In the genomic region with DNA sequence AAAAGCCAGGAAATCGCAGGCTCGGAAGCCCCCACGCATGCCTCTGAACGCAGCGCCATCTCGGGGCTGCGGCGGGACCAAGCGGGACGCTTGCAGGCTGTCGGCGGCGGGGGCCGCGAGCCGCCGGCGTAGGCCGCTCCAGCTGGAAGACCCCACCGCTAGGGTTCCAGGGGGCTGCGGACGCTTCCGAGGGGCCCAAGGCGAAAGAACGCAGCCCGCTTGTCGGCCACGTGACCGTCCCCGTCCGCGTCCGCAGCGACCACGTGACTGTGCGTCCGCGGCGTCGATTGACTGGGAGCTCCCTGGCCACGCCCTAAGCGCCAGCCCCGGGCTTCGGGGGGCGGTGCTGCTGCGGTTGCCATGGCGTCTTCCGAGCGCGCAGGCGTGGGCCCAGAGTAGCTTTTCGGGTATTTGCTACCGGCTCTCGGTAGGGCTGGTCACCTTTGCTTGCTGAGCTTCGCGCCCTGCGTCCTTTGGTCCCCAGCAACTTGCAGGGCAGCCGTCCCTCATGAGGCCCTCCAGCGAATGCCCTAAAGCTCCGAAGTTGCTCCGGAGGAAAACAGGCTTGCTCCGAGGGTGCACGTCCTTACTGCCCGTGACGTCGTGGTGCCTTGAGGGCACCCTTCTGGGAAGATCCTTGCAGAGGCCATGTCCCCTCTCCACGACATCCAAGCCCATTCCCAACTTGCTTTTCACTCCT, we compare ENCODE assay signal across 1 cellular context.
TF ChIP-seq lines count a peak whose summit lies in the region.

No MANE protein-coding gene starts in this region.

TF ChIP-seq in HEK293, 187 proteins besides CTCF, POLR2A, EP300 and RAD21 (continued from another document and continues in another):
- TF ChIP-seq, protein P1, sequence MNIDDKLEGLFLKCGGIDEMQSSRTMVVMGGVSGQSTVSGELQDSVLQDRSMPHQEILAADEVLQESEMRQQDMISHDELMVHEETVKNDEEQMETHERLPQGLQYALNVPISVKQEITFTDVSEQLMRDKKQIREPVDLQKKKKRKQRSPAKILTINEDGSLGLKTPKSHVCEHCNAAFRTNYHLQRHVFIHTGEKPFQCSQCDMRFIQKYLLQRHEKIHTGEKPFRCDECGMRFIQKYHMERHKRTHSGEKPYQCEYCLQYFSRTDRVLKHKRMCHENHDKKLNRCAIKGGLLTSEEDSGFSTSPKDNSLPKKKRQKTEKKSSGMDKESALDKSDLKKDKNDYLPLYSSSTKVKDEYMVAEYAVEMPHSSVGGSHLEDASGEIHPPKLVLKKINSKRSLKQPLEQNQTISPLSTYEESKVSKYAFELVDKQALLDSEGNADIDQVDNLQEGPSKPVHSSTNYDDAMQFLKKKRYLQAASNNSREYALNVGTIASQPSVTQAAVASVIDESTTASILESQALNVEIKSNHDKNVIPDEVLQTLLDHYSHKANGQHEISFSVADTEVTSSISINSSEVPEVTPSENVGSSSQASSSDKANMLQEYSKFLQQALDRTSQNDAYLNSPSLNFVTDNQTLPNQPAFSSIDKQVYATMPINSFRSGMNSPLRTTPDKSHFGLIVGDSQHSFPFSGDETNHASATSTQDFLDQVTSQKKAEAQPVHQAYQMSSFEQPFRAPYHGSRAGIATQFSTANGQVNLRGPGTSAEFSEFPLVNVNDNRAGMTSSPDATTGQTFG (tag by site-specific recombination; IDR thresholded peaks at IDR 0.05; ENCODE audit: borderline replicate concordance), result no peak
- TF ChIP-seq ZNF138 (tag by site-specific recombination; IDR thresholded peaks at IDR 0.05; ENCODE audit: borderline replicate concordance) (no peak), PRDM2 (tag by site-specific recombination; IDR thresholded peaks at IDR 0.05; ENCODE audit: borderline replicate concordance) (no peak), ZNF211 (tag by site-specific recombination; IDR thresholded peaks at IDR 0.05; ENCODE audit: low read depth) (no peak), ZNF433 (tag by site-specific recombination; IDR thresholded peaks at IDR 0.05; ENCODE audit: low read depth) (no peak), ZBTB7A (tag by site-specific recombination; IDR thresholded peaks at IDR 0.05; ENCODE audit: low read depth) (peak; percentile 27; the same call in 1 of the 2 replicates), HOXC10 (CRISPR knock-in tag; IDR thresholded peaks at IDR 0.05) (no peak), ZNF473 (tag by site-specific recombination; IDR thresholded peaks at IDR 0.05) (no peak), ZNF747 (tag by site-specific recombination; IDR thresholded peaks at IDR 0.05) (no peak), BCL11A (tag by site-specific recombination; IDR thresholded peaks at IDR 0.05; ENCODE audit: low read depth) (no peak; the same call in 1 of the 2 replicates), ZNF76 (tag by site-specific recombination; IDR thresholded peaks at IDR 0.05; ENCODE audit: borderline replicate concordance, low read depth) (peak; percentile 59), HOXD13 (CRISPR knock-in tag; IDR thresholded peaks at IDR 0.05; ENCODE audit: borderline replicate concordance) (no peak), PRDM4 (tag by site-specific recombination; IDR thresholded peaks at IDR 0.05) (no peak), ZNF549 (tag by site-specific recombination; IDR thresholded peaks at IDR 0.05) (no peak), ZNF146 (tag by site-specific recombination; IDR thresholded peaks at IDR 0.05) (peak; percentile 3; the same call in 1 of the 2 replicates), ZBTB8A (tag by site-specific recombination; IDR thresholded peaks at IDR 0.05) (peak; percentile 59), ZNF548 (tag by site-specific recombination; IDR thresholded peaks at IDR 0.05) (no peak), ZNF175 (tag by site-specific recombination; IDR thresholded peaks at IDR 0.05) (no peak), ZFP3 (tag by site-specific recombination; IDR thresholded peaks at IDR 0.05; ENCODE audit: low read depth) (no peak), ZNF423 (tag by site-specific recombination; IDR thresholded peaks at IDR 0.05) (no peak), ZNF302 (tag by site-specific recombination; IDR thresholded peaks at IDR 0.05; ENCODE audit: low read depth) (no peak), MEIS1 (CRISPR knock-in tag; IDR thresholded peaks at IDR 0.05; ENCODE audit: borderline replicate concordance) (no peak), ZNF214 (tag by site-specific recombination; IDR thresholded peaks at IDR 0.05; ENCODE audit: borderline replicate concordance) (no peak), ZNF335 (tag by site-specific recombination; conservative IDR thresholded peaks at IDR 0.05) (peak; percentile 82; the same call in 1 of the 2 replicates), ZNF626 (tag by site-specific recombination; IDR thresholded peaks at IDR 0.05) (no peak), PRDM10 (tag by site-specific recombination; IDR thresholded peaks at IDR 0.05) (peak; percentile 81), ZNF629 (tag by site-specific recombination; IDR thresholded peaks at IDR 0.05) (no peak), GLIS2 (tag by site-specific recombination; IDR thresholded peaks at IDR 0.05) (peak; percentile 93), OVOL3 (tag by site-specific recombination; IDR thresholded peaks at IDR 0.05) (no peak; the same call in 1 of the 2 replicates), ZNF843 (tag by site-specific recombination; IDR thresholded peaks at IDR 0.05) (no peak)
- TF ChIP-seq, protein P2, sequence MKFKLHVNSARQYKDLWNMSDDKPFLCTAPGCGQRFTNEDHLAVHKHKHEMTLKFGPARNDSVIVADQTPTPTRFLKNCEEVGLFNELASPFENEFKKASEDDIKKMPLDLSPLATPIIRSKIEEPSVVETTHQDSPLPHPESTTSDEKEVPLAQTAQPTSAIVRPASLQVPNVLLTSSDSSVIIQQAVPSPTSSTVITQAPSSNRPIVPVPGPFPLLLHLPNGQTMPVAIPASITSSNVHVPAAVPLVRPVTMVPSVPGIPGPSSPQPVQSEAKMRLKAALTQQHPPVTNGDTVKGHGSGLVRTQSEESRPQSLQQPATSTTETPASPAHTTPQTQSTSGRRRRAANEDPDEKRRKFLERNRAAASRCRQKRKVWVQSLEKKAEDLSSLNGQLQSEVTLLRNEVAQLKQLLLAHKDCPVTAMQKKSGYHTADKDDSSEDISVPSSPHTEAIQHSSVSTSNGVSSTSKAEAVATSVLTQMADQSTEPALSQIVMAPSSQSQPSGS (tag by site-specific recombination; IDR thresholded peaks at IDR 0.05; ENCODE audit: low read depth), result no peak
- TF ChIP-seq, protein P3, sequence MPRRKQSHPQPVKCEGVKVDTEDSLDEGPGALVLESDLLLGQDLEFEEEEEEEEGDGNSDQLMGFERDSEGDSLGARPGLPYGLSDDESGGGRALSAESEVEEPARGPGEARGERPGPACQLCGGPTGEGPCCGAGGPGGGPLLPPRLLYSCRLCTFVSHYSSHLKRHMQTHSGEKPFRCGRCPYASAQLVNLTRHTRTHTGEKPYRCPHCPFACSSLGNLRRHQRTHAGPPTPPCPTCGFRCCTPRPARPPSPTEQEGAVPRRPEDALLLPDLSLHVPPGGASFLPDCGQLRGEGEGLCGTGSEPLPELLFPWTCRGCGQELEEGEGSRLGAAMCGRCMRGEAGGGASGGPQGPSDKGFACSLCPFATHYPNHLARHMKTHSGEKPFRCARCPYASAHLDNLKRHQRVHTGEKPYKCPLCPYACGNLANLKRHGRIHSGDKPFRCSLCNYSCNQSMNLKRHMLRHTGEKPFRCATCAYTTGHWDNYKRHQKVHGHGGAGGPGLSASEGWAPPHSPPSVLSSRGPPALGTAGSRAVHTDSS (tag by site-specific recombination; IDR thresholded peaks at IDR 0.05), result no peak
- TF ChIP-seq, protein P4, sequence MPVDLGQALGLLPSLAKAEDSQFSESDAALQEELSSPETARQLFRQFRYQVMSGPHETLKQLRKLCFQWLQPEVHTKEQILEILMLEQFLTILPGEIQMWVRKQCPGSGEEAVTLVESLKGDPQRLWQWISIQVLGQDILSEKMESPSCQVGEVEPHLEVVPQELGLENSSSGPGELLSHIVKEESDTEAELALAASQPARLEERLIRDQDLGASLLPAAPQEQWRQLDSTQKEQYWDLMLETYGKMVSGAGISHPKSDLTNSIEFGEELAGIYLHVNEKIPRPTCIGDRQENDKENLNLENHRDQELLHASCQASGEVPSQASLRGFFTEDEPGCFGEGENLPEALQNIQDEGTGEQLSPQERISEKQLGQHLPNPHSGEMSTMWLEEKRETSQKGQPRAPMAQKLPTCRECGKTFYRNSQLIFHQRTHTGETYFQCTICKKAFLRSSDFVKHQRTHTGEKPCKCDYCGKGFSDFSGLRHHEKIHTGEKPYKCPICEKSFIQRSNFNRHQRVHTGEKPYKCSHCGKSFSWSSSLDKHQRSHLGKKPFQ (tag by site-specific recombination; IDR thresholded peaks at IDR 0.05), result no peak
